8 cellular contexts compared by ENCODE assay signal in genomic region chrX:40146471-40147398, GRCh38. TPM values are rescaled to one million over a fixed set of nuclear protein-coding genes. Genes with fewer than 3 reads are reported as not detected.
A peak's percentile ranks its signal among the peaks of the same experiment; 100 is the strongest.
DNase-seq lines count a peak whose midpoint lies in the region; ATAC-seq and TF ChIP-seq lines count a peak whose summit lies in the region.

No MANE protein-coding gene starts in this region.

- peak overlapping the region; percentile 30 for H3K4me3 Mint-ChIP-seq in activated T-helper 2 cell treated with anti-CD3 and anti-CD28 coated beads, Interferon-gamma antibody, Interleukin-2, Interleukin-4, amounts not matched to agents 10 μg/mL and 5 μg/mL and 100 μg/mL, durations not matched to agents 14 hours and 24 hours and 36 hours (ENCODE audit: low read depth)

- H3K4me1 Mint-ChIP-seq in activated T-helper 2 cell treated with anti-CD3 and anti-CD28 coated beads, Interferon-gamma antibody, Interleukin-2, Interleukin-4, amounts not matched to agents 10 μg/mL and 5 μg/mL and 100 μg/mL, durations not matched to agents 14 hours and 24 hours and 36 hours (ENCODE audit: low read depth) = peaks cover 13% of the 10 kb centered on the region

- DNase-seq in BE2C = peak; percentile 38
- no peak for DNase-seq in HEK293T (ENCODE audit: extremely low spot score)
- no peak for DNase-seq in activated T-helper 2 cell treated with anti-CD3 and anti-CD28 coated beads, Interferon-gamma antibody, Interleukin-2, Interleukin-4, amounts not matched to agents 10 μg/mL and 5 μg/mL and 100 μg/mL, durations not matched to agents 14 hours and 24 hours and 36 hours (ENCODE audit: low spot score)
- DNase-seq in cardiac septum (ENCODE audit: low spot score) = peak; percentile 76
- peak; percentile 85 for DNase-seq in posterior vena cava (ENCODE audit: low spot score)
- no peak for DNase-seq in GM10266 (ENCODE audit: extremely low spot score)
- DNase-seq in GDM1 (lab: John Stamatoyannopoulos, UW) = no peak

- intact Hi-C loops in activated T-helper 2 cell treated with anti-CD3 and anti-CD28 coated beads, Interferon-gamma antibody, Interleukin-2, Interleukin-4, amounts not matched to agents 10 μg/mL and 5 μg/mL and 100 μg/mL, durations not matched to agents 14 hours and 24 hours and 36 hours (cut with micrococcal nuclease) = no loop called here
- intact Hi-C loops in cardiac septum (cut with DNase I) = no loop called here
- intact Hi-C loops in posterior vena cava (cut with DNase I) = loop anchor here in 1 of 2 donors (5.0 kb wide), 1 partner anchor 39 kb away; no protein-coding TSS in a partner anchor

- no peaks in the 10 kb centered on the region for H3K9me3 Mint-ChIP-seq in activated T-helper 2 cell treated with anti-CD3 and anti-CD28 coated beads, Interferon-gamma antibody, Interleukin-2, Interleukin-4, amounts not matched to agents 10 μg/mL and 5 μg/mL and 100 μg/mL, durations not matched to agents 14 hours and 24 hours and 36 hours

- H3K27ac Mint-ChIP-seq in activated T-helper 2 cell treated with anti-CD3 and anti-CD28 coated beads, Interferon-gamma antibody, Interleukin-2, Interleukin-4, amounts not matched to agents 10 μg/mL and 5 μg/mL and 100 μg/mL, durations not matched to agents 14 hours and 24 hours and 36 hours = no peak overlapping the region

- H3K27me3 Mint-ChIP-seq in activated T-helper 2 cell treated with anti-CD3 and anti-CD28 coated beads, Interferon-gamma antibody, Interleukin-2, Interleukin-4, amounts not matched to agents 10 μg/mL and 5 μg/mL and 100 μg/mL, durations not matched to agents 14 hours and 24 hours and 36 hours (ENCODE audit: low read depth) = no peaks in the 10 kb centered on the region

- no peak for ATAC-seq in HG03159 (IDR thresholded peaks at IDR 0.05; ENCODE audit: unreplicated experiment)

- no peaks in the 10 kb centered on the region; the same call in 1 of the 2 replicates for H3K4me1 ChIP-seq in BE2C

- H3K4me3 ChIP-seq in BE2C (ENCODE audit: low read depth, low read length) = peak overlapping the region; percentile 59

- POLR2A ChIA-PET in HEK293T (lab: Yijun Ruan, JAX) = interaction anchor here (0.6 to 2.9 kb wide), 13 partner anchors 8 to 480 kb away, joined by 3 to 24 read pairs (median 4); no protein-coding TSS in a partner anchor

- CTCF ChIA-PET in HEK293T (lab: Yijun Ruan, JAX) = no interaction called here

- H3K9me3 ChIP-seq in BE2C = no peaks in the 10 kb centered on the region

- no peaks in the 10 kb centered on the region for H3K27me3 ChIP-seq in BE2C

- no peak for TF ChIP-seq CTCF in BE2C (IDR thresholded peaks at IDR 0.05; ENCODE audit: low read depth, low read length)
- no peak for TF ChIP-seq CTCF in GM10266 (IDR thresholded peaks at IDR 0.05; ENCODE audit: control insufficient read depth, insufficient read depth, low read depth, missing control alignments)

- H3K36me3 ChIP-seq in BE2C = no peaks in the 10 kb centered on the region

- H3K36me3 Mint-ChIP-seq in activated T-helper 2 cell treated with anti-CD3 and anti-CD28 coated beads, Interferon-gamma antibody, Interleukin-2, Interleukin-4, amounts not matched to agents 10 μg/mL and 5 μg/mL and 100 μg/mL, durations not matched to agents 14 hours and 24 hours and 36 hours (ENCODE audit: low read depth) = no peaks in the 10 kb centered on the region

TF ChIP-seq in HEK293T, 16 proteins besides CTCF, POLR2A, EP300 and RAD21:
- TF ChIP-seq L3MBTL2 (conservative IDR thresholded peaks at IDR 0.05) = peak; percentile 88
- TF ChIP-seq BHLHE40 (IDR thresholded peaks at IDR 0.05; ENCODE audit: borderline replicate concordance) = no peak
- no peak for TF ChIP-seq LEF1 (IDR thresholded peaks at IDR 0.05; ENCODE audit: borderline replicate concordance)
- TF ChIP-seq, protein P1, sequence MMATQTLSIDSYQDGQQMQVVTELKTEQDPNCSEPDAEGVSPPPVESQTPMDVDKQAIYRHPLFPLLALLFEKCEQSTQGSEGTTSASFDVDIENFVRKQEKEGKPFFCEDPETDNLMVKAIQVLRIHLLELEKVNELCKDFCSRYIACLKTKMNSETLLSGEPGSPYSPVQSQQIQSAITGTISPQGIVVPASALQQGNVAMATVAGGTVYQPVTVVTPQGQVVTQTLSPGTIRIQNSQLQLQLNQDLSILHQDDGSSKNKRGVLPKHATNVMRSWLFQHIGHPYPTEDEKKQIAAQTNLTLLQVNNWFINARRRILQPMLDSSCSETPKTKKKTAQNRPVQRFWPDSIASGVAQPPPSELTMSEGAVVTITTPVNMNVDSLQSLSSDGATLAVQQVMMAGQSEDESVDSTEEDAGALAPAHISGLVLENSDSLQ (IDR thresholded peaks at IDR 0.05) = peak; percentile 87

RNA-seq across cellular contexts. Expression of gene BCOR, which starts 49.0 kb away (rescaled TPM):
- polyA plus RNA-seq in BE2C (2012; ENCODE audit: insufficient read depth, insufficient read length, low read depth) = 61.8 TPM
- 74.6 and 82.2 TPM in 2 replicates for total RNA-seq in activated T-helper 2 cell treated with anti-CD3 and anti-CD28 coated beads, Interferon-gamma antibody, Interleukin-2, Interleukin-4, amounts not matched to agents 10 μg/mL and 5 μg/mL and 100 μg/mL, durations not matched to agents 14 hours and 24 hours and 36 hours
- total RNA-seq in cardiac septum (24.2 TPM), posterior vena cava (10 to 100 TPM; 22.8 to 23.7 TPM)

Comparison
In these comparisons a context has a peak if more than half of its experiments do, and no peak if none do; other contexts are left out.
1. DNase-seq: peak in BE2C (single experiment), cardiac septum (single experiment) and posterior vena cava (single experiment); none in HEK293T (single experiment), activated T-helper 2 cell treated with anti-CD3 and anti-CD28 coated beads, Interferon-gamma antibody, Interleukin-2, Interleukin-4, amounts not matched to agents 10 μg/mL and 5 μg/mL and 100 μg/mL, durations not matched to agents 14 hours and 24 hours and 36 hours (single experiment), GM10266 (single experiment) and GDM1 (single experiment).